8 cellular contexts compared by ENCODE assay signal in the genomic region with DNA sequence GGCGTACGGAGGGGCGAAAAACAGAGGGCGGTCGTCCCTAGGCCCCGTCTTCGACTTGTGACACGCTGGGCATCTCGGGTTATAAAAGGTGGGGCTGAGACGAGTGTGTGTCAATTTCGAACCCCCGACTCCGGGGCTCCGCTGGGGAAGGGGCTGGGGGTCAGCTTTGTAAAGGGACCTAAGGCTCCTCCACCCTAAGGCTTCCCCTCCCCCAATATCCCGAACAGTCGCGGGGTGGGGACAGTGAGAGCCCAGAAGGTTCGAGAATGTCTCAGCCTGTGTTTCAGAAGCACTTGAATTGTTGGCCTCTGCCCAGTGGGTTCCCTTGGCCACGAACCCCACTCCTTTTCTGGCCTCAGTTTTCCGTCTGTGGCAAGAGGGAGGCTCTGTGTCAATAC. TPM values are rescaled to one million over a fixed set of nuclear protein-coding genes. Genes with fewer than 3 reads are reported as not detected.
DNase-seq lines count a peak whose midpoint lies in the region; ATAC-seq and TF ChIP-seq lines count a peak whose summit lies in the region.

No MANE protein-coding gene starts in this region.

- H3K4me1 ChIP-seq in body of pancreas, result peaks cover 51% of the 10 kb centered on the region

- peak; percentile 15 for ATAC-seq in CD4-positive, alpha-beta T cell (ENCODE audit: poor library complexity)
- ATAC-seq in body of pancreas, result no peak
- no peak for ATAC-seq in HG02870 (IDR thresholded peaks at IDR 0.05; ENCODE audit: unreplicated experiment)

- peak overlapping the region; percentile 90 for H3K27ac Mint-ChIP-seq in CD4-positive, alpha-beta T cell

- intact Hi-C loops in CD4-positive, alpha-beta T cell (cut with DNase I, micrococcal nuclease), result loop anchor here in 1 of 2 experiments (2.0 kb wide), 1 partner anchor 36 kb away; no protein-coding TSS in a partner anchor
- intact Hi-C loops in body of pancreas (cut with DNase I), result no loop called here

- no peak for TF ChIP-seq CTCF in CD4-positive, alpha-beta T cell (IDR thresholded peaks at IDR 0.05)
- no peak for TF ChIP-seq CTCF in body of pancreas (IDR thresholded peaks at IDR 0.05)

- POLR2A ChIA-PET in CD4-positive, alpha-beta T cell (lab: Charles Lee), result interaction anchor here (0.6 kb wide), 1 partner anchor 238 kb away, joined by 3 read pairs; no protein-coding TSS in a partner anchor

- peak overlapping the region; percentile 91 for H3K4me3 Mint-ChIP-seq in CD4-positive, alpha-beta T cell

- WGBS in body of pancreas, 2 donors, result 0 to 1% methylated on average over 1 to 20 of the region's 20 CpGs

- no peak for TF ChIP-seq POLR2A in body of pancreas (IDR thresholded peaks at IDR 0.05)

- DNase-seq in CD4-positive, alpha-beta T cell, result peak in 1 of 10 experiments; percentile 20
- DNase-seq in body of pancreas (peak in 2 of 4 donors; percentile 20 to 49), inferior parietal cortex (ENCODE audit: extremely low spot score) (peak; percentile 45), D341Med (ENCODE audit: low spot score) (no peak), dedifferentiated amniotic fluid mesenchymal stem cell (ENCODE audit: extremely low spot score) (no peak)
- DNase-seq in stimulated activated CD4-positive, alpha-beta T cell treated with anti-CD3 and anti-CD28 coated beads, Interleukin-4, amount 100 ng/mL, for 24 hours, result peak; percentile 26

- peaks cover 39% of the 10 kb centered on the region for H3K36me3 ChIP-seq in KOPT-K1 (ENCODE audit: insufficient read depth, low read length)
- no peaks in the 10 kb centered on the region for H3K36me3 ChIP-seq in body of pancreas (replicated peaks in 1 of 2; ENCODE audit: insufficient read depth in 1 of 2, low read depth in 2 of 2)

- H3K9me3 Mint-ChIP-seq in CD4-positive, alpha-beta T cell, result no peaks in the 10 kb centered on the region

- CTCF ChIA-PET in CD4-positive, alpha-beta T cell (lab: Charles Lee), result no interaction called here

- H3K27ac ChIP-seq in CD4-positive, alpha-beta T cell (ENCODE audit: low read depth, low read length), result peak overlapping the region; percentile 77
- peak overlapping the region; percentile 91 for H3K27ac ChIP-seq in KOPT-K1 (ENCODE audit: low read depth, low read length, poor library complexity, severe bottlenecking)
- peak overlapping the region; percentile 92 to 96 (median 94) for H3K27ac ChIP-seq in body of pancreas

- peaks cover 37% of the 10 kb centered on the region for H3K36me3 Mint-ChIP-seq in CD4-positive, alpha-beta T cell (ENCODE audit: low read depth)

- no peaks in the 10 kb centered on the region for H3K9me3 ChIP-seq in CD4-positive, alpha-beta T cell (ENCODE audit: control insufficient read depth, low read length)
- H3K9me3 ChIP-seq in KOPT-K1 (ENCODE audit: insufficient read depth, low read length, poor library complexity, severe bottlenecking), result no peaks in the 10 kb centered on the region
- H3K9me3 ChIP-seq in body of pancreas, result no peaks in the 10 kb centered on the region

- H3K27me3 Mint-ChIP-seq in CD4-positive, alpha-beta T cell, result no peaks in the 10 kb centered on the region

- no peaks in the 10 kb centered on the region for H3K27me3 ChIP-seq in CD4-positive, alpha-beta T cell (ENCODE audit: control insufficient read depth, insufficient read depth, low read length)
- no peaks in the 10 kb centered on the region for H3K27me3 ChIP-seq in body of pancreas

- H3K4me3 ChIP-seq in body of pancreas, result peak overlapping the region; percentile 77 to 96

- H3K4me1 Mint-ChIP-seq in CD4-positive, alpha-beta T cell (ENCODE audit: low read depth), result peaks cover 29% of the 10 kb centered on the region

RNA-seq across cellular contexts. Expression of a gene that starts 0.5 kb away (rescaled TPM):
- total RNA-seq in CD4-positive, alpha-beta T cell, result 10 to 100 TPM; 71.6 TPM
- 100 to 1,000 TPM; 189 to 296 TPM for total RNA-seq in body of pancreas

RNA-seq across cellular contexts. Expression of a gene that starts 25.4 kb away (rescaled TPM):
- total RNA-seq in CD4-positive, alpha-beta T cell, result not detected
- not detected for total RNA-seq in body of pancreas

RNA-seq across cellular contexts. Expression of a gene that starts 33.6 kb away (rescaled TPM):
- total RNA-seq in CD4-positive, alpha-beta T cell, result 1,000 to 10,000 TPM; 1,074 to 1,154 TPM
- total RNA-seq in body of pancreas, result 100 to 1,000 TPM; 436 to 761 TPM

RNA-seq across cellular contexts. Expression of a gene that starts 42.8 kb away (rescaled TPM):
- total RNA-seq in CD4-positive, alpha-beta T cell, result not detected
- not detected for total RNA-seq in body of pancreas

Comparison
In these comparisons a context has a peak if more than half of its experiments do, and no peak if none do; other contexts are left out.
1. DNase-seq: peak in inferior parietal cortex (single experiment) and stimulated activated CD4-positive, alpha-beta T cell treated with anti-CD3 and anti-CD28 coated beads, Interleukin-4, amount 100 ng/mL, for 24 hours (single experiment); none in D341Med (single experiment) and dedifferentiated amniotic fluid mesenchymal stem cell (single experiment).
2. Peak in every context shown above with its lines, with median percentiles within 50 percentile points of each other: H3K27ac ChIP-seq.